In genomic region chr1:111656093-111657017, GRCh38 we compare ENCODE assay signal across 8 cellular contexts. TPM values are rescaled to one million over a fixed set of nuclear protein-coding genes. Genes with fewer than 3 reads are reported as not detected.
A peak's percentile ranks its signal among the peaks of the same experiment; 100 is the strongest.
DNase-seq lines count a peak whose midpoint lies in the region; ATAC-seq, FAIRE-seq and TF ChIP-seq lines count a peak whose summit lies in the region.

No MANE protein-coding gene starts in this region.

- WGBS in HepG2 (ENCODE audit: low lambda C conversion rate) = 76% methylated on average over 5 of the region's 5 CpGs
- WGBS in upper lobe of left lung, 2 donors = 55 to 60% methylated on average over 5 of the region's 5 CpGs

- H3K27me3 ChIP-seq in HepG2 (ENCODE audit: control insufficient read depth in 1 of 2, insufficient read depth in 2 of 2, low read length in 2 of 2) = no peaks in the 10 kb centered on the region
- H3K27me3 ChIP-seq in upper lobe of left lung = no peaks in the 10 kb centered on the region

- no peak overlapping the region for H2AFZ ChIP-seq in HepG2 (ENCODE audit: low read length)

- H3K9me3 ChIP-seq in HepG2 (ENCODE audit: low read length) = no peaks in the 10 kb centered on the region
- no peaks in the 10 kb centered on the region for H3K9me3 ChIP-seq in upper lobe of left lung

- ATAC-seq in HepG2 = no peak
- ATAC-seq in upper lobe of left lung (ENCODE audit: low FRiP score in 2 of 2) = peak in 1 of 2 donors; percentile 77
- ATAC-seq in HG03039 (IDR thresholded peaks at IDR 0.05; ENCODE audit: unreplicated experiment) = no peak
- no peak for ATAC-seq in GM18517 (IDR thresholded peaks at IDR 0.05; ENCODE audit: unreplicated experiment)

- TF ChIP-seq CTCF in C4-2B (conservative IDR thresholded peaks at IDR 0.05) (peak; percentile 85), GM13976 (IDR thresholded peaks at IDR 0.05; ENCODE audit: borderline replicate concordance, control extremely low read depth, extremely low read depth, insufficient read depth, missing control alignments) (peak; percentile 32), HepG2 (CRISPR knock-in tag; IDR thresholded peaks at IDR 0.05) (peak; percentile 76), upper lobe of left lung (IDR thresholded peaks at IDR 0.05) (peak; percentile 23 to 73 (median 54))

- POLR2A ChIA-PET in HepG2 (lab: Yijun Ruan, JAX) = no interaction called here

- H3K36me3 ChIP-seq in HepG2 (replicated peaks in 1 of 2; ENCODE audit: control insufficient read depth in 1 of 2, insufficient read depth in 2 of 2, low read length in 2 of 2) = no peaks in the 10 kb centered on the region
- H3K36me3 ChIP-seq in upper lobe of left lung = no peaks in the 10 kb centered on the region

- FAIRE-seq in HepG2 (lab: Jason Lieb, UNC) = peak; percentile 56

- intact Hi-C loops in HepG2 (cut with micrococcal nuclease; ENCODE audit: unreplicated experiment) = loop anchor here (1.0 kb wide), 2 partner anchors 148 to 175 kb away; no protein-coding TSS in a partner anchor

- in situ Hi-C loops in GM13976 (cut with MboI; ENCODE audit: low sequenced_read_pairs, unreplicated experiment) (no loop called here), HepG2 (cut with HindIII; ENCODE audit: extremely low pct_ligation_motif_present, low pct_unique_long_range_greater_than_20kb) (loop anchor here (5.0 kb wide), 1 partner anchor 149 kb away; no protein-coding TSS in a partner anchor)

- H3K4me2 ChIP-seq in HepG2 (ENCODE audit: low read depth, low read length) = no peak overlapping the region

- no peak for DNase-seq in GM13976 (ENCODE audit: low spot score)
- DNase-seq in NOMO-1 treated with DMSO at 0.1 percent for 48 hours (lab: John Stamatoyannopoulos, UW; ENCODE audit: unreplicated experiment) = peak; percentile 63
- peak; percentile 48 for DNase-seq in cerebellar cortex (ENCODE audit: low spot score)
- DNase-seq in HepG2 (ENCODE audit: low spot score) = peak; percentile 49
- peak in 1 of 2 donors; percentile 42 for DNase-seq in upper lobe of left lung

- no peak overlapping the region for H3K4me3 ChIP-seq in HepG2 (replicated peaks in 1 of 3; ENCODE audit: insufficient read depth in 1 of 3, low read depth in 2 of 3, low read length in 3 of 3)
- H3K4me3 ChIP-seq in upper lobe of left lung = no peak overlapping the region

- CTCF ChIA-PET in HepG2 (lab: Yijun Ruan, JAX; ENCODE audit: low intra/inter-chr PET ratio, low total read pairs) = interaction anchor here (1.6 to 1.7 kb wide), 2 partner anchors 148 to 174 kb away, joined by 26 to 27 read pairs; no protein-coding TSS in a partner anchor

- peaks cover 10% of the 10 kb centered on the region for H4K20me1 ChIP-seq in HepG2 (ENCODE audit: insufficient read depth, low read length)

- peaks cover 10% of the 10 kb centered on the region for H3K79me2 ChIP-seq in HepG2 (ENCODE audit: insufficient read depth, low read length)

- peaks cover 23% of the 10 kb centered on the region for H3K4me1 ChIP-seq in HepG2 (ENCODE audit: insufficient read depth, low read length)
- H3K4me1 ChIP-seq in upper lobe of left lung = peaks cover 49 to 61% (median 53%) of the 10 kb centered on the region in 4 donors

- H3K27ac ChIP-seq in C4-2B = no peak overlapping the region
- H3K27ac ChIP-seq in HepG2 (ENCODE audit: extremely low read length, insufficient read depth, low read length) = no peak overlapping the region
- peak overlapping the region; percentile 17 to 67 (median 32) for H3K27ac ChIP-seq in upper lobe of left lung

- TF ChIP-seq RAD21 in HepG2 (CRISPR knock-in tag; IDR thresholded peaks at IDR 0.05) = peak; percentile 79

- BruUV-seq in HepG2 (replicated peaks; lab: Mats Ljungman, UMichigan) = no TSS peak

- no peak overlapping the region for H3K9ac ChIP-seq in HepG2 (ENCODE audit: insufficient read depth, low read depth, low read length)

- no peak for TF ChIP-seq EP300 in HepG2 (IDR thresholded peaks at IDR 0.05; ENCODE audit: low read depth in 2 of 2, low read length in 2 of 2)
- no peak for TF ChIP-seq EP300 in HepG2 (CRISPR knock-in tag; IDR thresholded peaks at IDR 0.05; ENCODE audit: borderline replicate concordance)
- TF ChIP-seq EP300 in upper lobe of left lung (IDR thresholded peaks at IDR 0.05) = no peak

- TF ChIP-seq POLR2A in HepG2 (IDR thresholded peaks at IDR 0.05; ENCODE audit: insufficient read depth in 1 of 2, low read depth in 2 of 2, low read length in 2 of 2) (no peak), upper lobe of left lung (IDR thresholded peaks at IDR 0.05) (no peak)

TF ChIP-seq in HepG2, 621 proteins besides CTCF, POLR2A, EP300 and RAD21 (continues in another document):
- TF ChIP-seq HMGXB4 (CRISPR knock-in tag; IDR thresholded peaks at IDR 0.05; ENCODE audit: borderline replicate concordance in 1 of 2, low read depth in 1 of 2) (peak in 1 of 2 experiments; percentile 36; a peak in 1 of 4 replicates), SCMH1 (CRISPR knock-in tag; IDR thresholded peaks at IDR 0.05; ENCODE audit: borderline replicate concordance) (no peak), FOXJ3 (CRISPR knock-in tag; IDR thresholded peaks at IDR 0.05; ENCODE audit: borderline replicate concordance) (no peak), ZNF629 (CRISPR knock-in tag; conservative IDR thresholded peaks at IDR 0.05) (no peak), MAFF (IDR thresholded peaks at IDR 0.05; ENCODE audit: low read depth, low read length) (peak; percentile 39; the same call in 1 of the 2 replicates), ZNF256 (CRISPR knock-in tag; conservative IDR thresholded peaks at IDR 0.05) (no peak), DRAP1 (CRISPR knock-in tag; IDR thresholded peaks at IDR 0.05) (no peak), CEBPB (IDR thresholded peaks at IDR 0.05; ENCODE audit: borderline replicate concordance, low read depth, low read length) (no peak), ZNF260 (CRISPR knock-in tag; IDR thresholded peaks at IDR 0.05; ENCODE audit: borderline replicate concordance, low read depth) (no peak), FOXA1 (IDR thresholded peaks at IDR 0.05) (no peak), FOXA1 (CRISPR knock-in tag; IDR thresholded peaks at IDR 0.05) (no peak), KAT8 (CRISPR knock-in tag; IDR thresholded peaks at IDR 0.05) (0 out of 2 replicates have a peak, but pooled peaks have one; percentile 20), ZSCAN20 (CRISPR knock-in tag; IDR thresholded peaks at IDR 0.05; ENCODE audit: borderline replicate concordance) (no peak), KDM1A (CRISPR knock-in tag; IDR thresholded peaks at IDR 0.05) (no peak), STAG1 (CRISPR knock-in tag; IDR thresholded peaks at IDR 0.05) (peak; percentile 93)

RNA-seq across cellular contexts. Expression of gene RAP1A, which starts 36.8 kb away (rescaled TPM):
- total RNA-seq in HepG2 (2016; rRNA removed; fragmentation: Illumina TruSeq; extraction: Trizol) (19.0 and 28.6 TPM in 2 replicates), upper lobe of left lung (100 to 1,000 TPM in 2 of 6 donors, 10 to 100 TPM in 4; 16.8 to 115 (median 82.6) TPM)
- 13.3 and 17.3 TPM in 2 replicates for total RNA-seq in HepG2 (2016; cell fraction: cytosol; rRNA removed; fragmentation: Illumina TruSeq; extraction: Trizol; ENCODE audit: low read depth)
- total RNA-seq in HepG2 (2016; cell fraction: insoluble cytoplasmic fraction; rRNA removed; fragmentation: Illumina TruSeq; extraction: Trizol) = 21.2 and 27.6 TPM in 2 replicates
- total RNA-seq in HepG2 (2016; cell fraction: membrane; rRNA removed; fragmentation: Illumina TruSeq; extraction: Trizol) = 29.9 and 30.2 TPM in 2 replicates
- 12.1 and 14.0 TPM in 2 replicates for total RNA-seq in HepG2 (2016; cell fraction: nucleus; rRNA removed; fragmentation: Illumina TruSeq; extraction: Trizol)
- 15.4 and 20.7 TPM in 2 replicates for polyA plus RNA-seq in HepG2 (2011; rRNA removed)
- polyA plus RNA-seq in HepG2 (2011; cell fraction: cytosol; rRNA removed) = 8.4 and 13.7 TPM in 2 replicates
- polyA plus RNA-seq in HepG2 (2011; cell fraction: nucleus; rRNA removed) = 2.6 and 3.5 TPM in 2 replicates
- 32.8 and 38.3 TPM in 2 replicates for polyA plus RNA-seq in HepG2 (2012)
- 32.0 and 48.1 TPM in 2 replicates for polyA plus RNA-seq in HepG2 (2016; cell fraction: cytosol; fragmentation: Illumina TruSeq; extraction: Trizol; ENCODE audit: low read depth)
- polyA plus RNA-seq in HepG2 (2016; cell fraction: insoluble cytoplasmic fraction; fragmentation: Illumina TruSeq; extraction: Trizol; ENCODE audit: low read depth) = 80.7 and 86.7 TPM in 2 replicates
- polyA plus RNA-seq in HepG2 (2016; cell fraction: membrane; fragmentation: Illumina TruSeq; extraction: Trizol; ENCODE audit: low read depth) = 59.2 and 73.6 TPM in 2 replicates
- polyA plus RNA-seq in HepG2 (2016; cell fraction: nucleus; fragmentation: Illumina TruSeq; extraction: Trizol; ENCODE audit: insufficient read depth, low read depth) = 36.4 and 36.5 TPM in 2 replicates
- polyA minus RNA-seq in HepG2 (2011; rRNA and poly(A)+ RNA removed; ENCODE audit: low replicate concordance) = 2.0 and 6.1 TPM in 2 replicates
- polyA minus RNA-seq in HepG2 (2011; cell fraction: cytosol; rRNA and poly(A)+ RNA removed) = 7.9 and 10.7 TPM in 2 replicates
- 8.0 TPM in 2 replicates for polyA minus RNA-seq in HepG2 (2011; cell fraction: nucleus; rRNA and poly(A)+ RNA removed)

Comparison
In these comparisons a context has a peak if more than half of its experiments do, and no peak if none do; other contexts are left out.
1. H3K27ac ChIP-seq: peak in upper lobe of left lung (4 of 4); none in C4-2B (single experiment) and HepG2 (single experiment).
2. CTCF ChIP-seq: peak in every context shown above with its lines; median percentile 85 in C4-2B; 76 in HepG2; 54 in upper lobe of left lung; 32 in GM13976.